16 cellular contexts compared by ENCODE assay signal in the genomic region with DNA sequence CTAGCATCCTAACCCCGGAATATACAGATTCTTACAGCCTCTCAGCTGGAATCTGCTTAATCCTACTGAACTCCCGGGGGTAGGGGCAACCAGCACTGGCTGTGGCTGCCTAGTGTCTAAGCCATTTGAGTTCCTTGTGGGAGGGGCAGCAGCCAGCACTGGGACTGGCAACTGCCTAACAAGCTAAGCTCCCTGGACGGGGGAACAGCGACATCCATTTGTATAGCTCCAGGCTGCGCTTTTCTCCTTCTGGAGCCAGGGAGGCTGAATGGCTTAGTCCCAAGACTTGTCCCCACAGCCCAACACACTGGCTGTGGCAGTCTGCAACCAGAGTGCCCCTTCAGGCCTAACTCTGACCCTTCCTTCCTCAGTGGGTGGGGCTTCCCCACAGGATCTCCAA.
DNase-seq lines count a peak whose midpoint lies in the region; ATAC-seq and TF ChIP-seq lines count a peak whose summit lies in the region.
"Had no signal": no experiment of that assay in that cellular context is flagged by ENCODE, and none has a peak within 500 bp of the region (broad histone marks: within the 10 kb centered on the region; RNA-seq: fewer than 3 reads in every experiment).

No MANE protein-coding gene starts in this region.

- H3K27ac ChIP-seq in GM23338 (ENCODE audit: low read depth) (no peak overlapping the region), vagina (no peak overlapping the region)
- H3K27ac ChIP-seq: BLaER1 had no signal

- H3K4me3 ChIP-seq in GM23338 = no peak overlapping the region
- no peak overlapping the region for H3K4me3 ChIP-seq in vagina
- H3K4me3 ChIP-seq: BLaER1 had no signal

- intact Hi-C loops in posterior vena cava (cut with DNase I) = no loop called here
- intact Hi-C loops in vagina (cut with DNase I) = no loop called here
- intact Hi-C loops in CD14-positive monocyte (cut with micrococcal nuclease) = no loop called here

- CTCF ChIA-PET in WTC11 (lab: Charles Lee) = no interaction called here

- H3K4me1 Mint-ChIP-seq in GM23338 = no peaks in the 10 kb centered on the region
- H3K4me1 Mint-ChIP-seq in WTC11 = no peaks in the 10 kb centered on the region
- H3K4me1 Mint-ChIP-seq in CD14-positive monocyte = no peaks in the 10 kb centered on the region
- H3K4me1 Mint-ChIP-seq: CD4-positive, CD25-positive, alpha-beta regulatory T cell; IgD-negative memory B cell had no signal

- H3K4me2 ChIP-seq in GM23338 = no peak overlapping the region
- H3K4me2 ChIP-seq: BLaER1 had no signal

- H3K36me3 Mint-ChIP-seq in GM23338 (ENCODE audit: low read depth) = no peaks in the 10 kb centered on the region; the same call in 2 of the 3 replicates
- peaks cover 10% of the 10 kb centered on the region for H3K36me3 Mint-ChIP-seq in WTC11
- no peaks in the 10 kb centered on the region for H3K36me3 Mint-ChIP-seq in CD14-positive monocyte
- H3K36me3 Mint-ChIP-seq: CD4-positive, CD25-positive, alpha-beta regulatory T cell; IgD-negative memory B cell had no signal

- no peaks in the 10 kb centered on the region for H3K27me3 ChIP-seq in GM23338 (ENCODE audit: insufficient read depth)
- H3K27me3 ChIP-seq in vagina = no peaks in the 10 kb centered on the region
- H3K27me3 ChIP-seq: BLaER1 had no signal

- H3K9me3 ChIP-seq in vagina = no peaks in the 10 kb centered on the region
- H3K9me3 ChIP-seq: BLaER1 had no signal

- H3K79me2 ChIP-seq in GM23338 (replicated peaks; ENCODE audit: insufficient read depth) = no peaks in the 10 kb centered on the region

- H3K36me3 ChIP-seq in GM23338 (ENCODE audit: insufficient read depth) (no peaks in the 10 kb centered on the region), vagina (no peaks in the 10 kb centered on the region)
- H3K36me3 ChIP-seq: BLaER1 had no signal

- no peaks in the 10 kb centered on the region for H3F3A ChIP-seq in GM23338 (replicated peaks; ENCODE audit: low read depth)

- H3K27ac Mint-ChIP-seq in GM23338 = no peak overlapping the region
- no peak overlapping the region for H3K27ac Mint-ChIP-seq in WTC11
- H3K27ac Mint-ChIP-seq in CD14-positive monocyte = no peak overlapping the region
- H3K27ac Mint-ChIP-seq: CD4-positive, CD25-positive, alpha-beta regulatory T cell; IgD-negative memory B cell had no signal

- H3K4me3 Mint-ChIP-seq in GM23338 = no peak overlapping the region
- H3K4me3 Mint-ChIP-seq in WTC11 = no peak overlapping the region
- no peak overlapping the region for H3K4me3 Mint-ChIP-seq in CD14-positive monocyte
- H3K4me3 Mint-ChIP-seq: CD4-positive, CD25-positive, alpha-beta regulatory T cell; IgD-negative memory B cell had no signal

- no peaks in the 10 kb centered on the region for H4K20me1 ChIP-seq in GM23338 (replicated peaks; ENCODE audit: insufficient read depth)
- H4K20me1 ChIP-seq: BLaER1 had no signal

- ATAC-seq in GM23338 (no peak; the same call in 2 of the 3 replicates), WTC11 (peak; percentile 51)
- ATAC-seq: HCT116 had no signal

- no peak for TF ChIP-seq POLR2A in vagina (IDR thresholded peaks at IDR 0.05)

- no peaks in the 10 kb centered on the region for H3K4me1 ChIP-seq in GM23338 (ENCODE audit: insufficient read depth)
- H3K4me1 ChIP-seq in vagina = no peaks in the 10 kb centered on the region
- H3K4me1 ChIP-seq: BLaER1 had no signal

- POLR2A ChIA-PET in WTC11 (lab: Charles Lee) = interaction anchor here (0.6 kb wide), 1 partner anchor 67 kb away, joined by 3 read pairs; no protein-coding TSS in a partner anchor

- TF ChIP-seq CTCF in GM23338 (conservative IDR thresholded peaks at IDR 0.05; ENCODE audit: low read depth in 2 of 2) = no peak
- TF ChIP-seq CTCF in WTC11 (IDR thresholded peaks at IDR 0.05) = no peak
- TF ChIP-seq CTCF in vagina (IDR thresholded peaks at IDR 0.05) = no peak
- no peak for TF ChIP-seq CTCF in CD14-positive monocyte (IDR thresholded peaks at IDR 0.05)

- DNase-seq in GM23338 (ENCODE audit: low spot score) (peak; percentile 4), WTC11 (ENCODE audit: low spot score) (peak; percentile 11), islet precursor cell (peak; percentile 59), posterior vena cava (ENCODE audit: low spot score) (peak; percentile 52), vagina (ENCODE audit: extremely low spot score in 2 of 2) (no peak), CD14-positive monocyte (ENCODE audit: low spot score) (no peak), NCI-H1694 (lab: John Stamatoyannopoulos, UW) (no peak)
- DNase-seq: 8988T; AML-193; Calu3; CD4-positive, CD25-positive, alpha-beta regulatory T cell; DMS 273 treated with DMSO at 0.1 percent for 48 hours; DMS79 had no signal

- H3K27me3 Mint-ChIP-seq in GM23338 (ENCODE audit: insufficient read depth, low read depth, poor library complexity) (no peaks in the 10 kb centered on the region), WTC11 (ENCODE audit: low read depth) (no peaks in the 10 kb centered on the region), CD14-positive monocyte (ENCODE audit: low read depth in 3 of 3) (peaks cover 0 to 2% (median 0%) of the 10 kb centered on the region in 3 donors)
- H3K27me3 Mint-ChIP-seq: IgD-negative memory B cell had no signal

- H3K9me2 ChIP-seq in GM23338 (ENCODE audit: insufficient read depth) = no peaks in the 10 kb centered on the region; the same call in 1 of the 2 replicates

- H3K9me3 Mint-ChIP-seq in GM23338 = peaks cover 3% of the 10 kb centered on the region; the same call in 2 of the 3 replicates
- peaks cover 44% of the 10 kb centered on the region for H3K9me3 Mint-ChIP-seq in WTC11
- H3K9me3 Mint-ChIP-seq in CD14-positive monocyte = peaks cover 3 to 25% (median 10%) of the 10 kb centered on the region in 7 donors

- no peak overlapping the region; the same call in 1 of the 2 replicates for H2AFZ ChIP-seq in GM23338

TF ChIP-seq in GM23338, 12 proteins besides CTCF, POLR2A, EP300 and RAD21 (continues in another document):
- TF ChIP-seq STAT1 (IDR thresholded peaks at IDR 0.05; ENCODE audit: unreplicated experiment) = no peak
- TF ChIP-seq CREB1 (CRISPR knock-in tag; IDR thresholded peaks at IDR 0.05; ENCODE audit: low read depth) = no peak

TF ChIP-seq in WTC11, 78 proteins besides CTCF, POLR2A, EP300 and RAD21:
- TF ChIP-seq, protein P1, sequence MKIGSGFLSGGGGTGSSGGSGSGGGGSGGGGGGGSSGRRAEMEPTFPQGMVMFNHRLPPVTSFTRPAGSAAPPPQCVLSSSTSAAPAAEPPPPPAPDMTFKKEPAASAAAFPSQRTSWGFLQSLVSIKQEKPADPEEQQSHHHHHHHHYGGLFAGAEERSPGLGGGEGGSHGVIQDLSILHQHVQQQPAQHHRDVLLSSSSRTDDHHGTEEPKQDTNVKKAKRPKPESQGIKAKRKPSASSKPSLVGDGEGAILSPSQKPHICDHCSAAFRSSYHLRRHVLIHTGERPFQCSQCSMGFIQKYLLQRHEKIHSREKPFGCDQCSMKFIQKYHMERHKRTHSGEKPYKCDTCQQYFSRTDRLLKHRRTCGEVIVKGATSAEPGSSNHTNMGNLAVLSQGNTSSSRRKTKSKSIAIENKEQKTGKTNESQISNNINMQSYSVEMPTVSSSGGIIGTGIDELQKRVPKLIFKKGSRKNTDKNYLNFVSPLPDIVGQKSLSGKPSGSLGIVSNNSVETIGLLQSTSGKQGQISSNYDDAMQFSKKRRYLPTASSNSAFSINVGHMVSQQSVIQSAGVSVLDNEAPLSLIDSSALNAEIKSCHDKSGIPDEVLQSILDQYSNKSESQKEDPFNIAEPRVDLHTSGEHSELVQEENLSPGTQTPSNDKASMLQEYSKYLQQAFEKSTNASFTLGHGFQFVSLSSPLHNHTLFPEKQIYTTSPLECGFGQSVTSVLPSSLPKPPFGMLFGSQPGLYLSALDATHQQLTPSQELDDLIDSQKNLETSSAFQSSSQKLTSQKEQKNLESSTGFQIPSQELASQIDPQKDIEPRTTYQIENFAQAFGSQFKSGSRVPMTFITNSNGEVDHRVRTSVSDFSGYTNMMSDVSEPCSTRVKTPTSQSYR (CRISPR knock-in tag; IDR thresholded peaks at IDR 0.05) = no peak
- TF ChIP-seq, protein P2, sequence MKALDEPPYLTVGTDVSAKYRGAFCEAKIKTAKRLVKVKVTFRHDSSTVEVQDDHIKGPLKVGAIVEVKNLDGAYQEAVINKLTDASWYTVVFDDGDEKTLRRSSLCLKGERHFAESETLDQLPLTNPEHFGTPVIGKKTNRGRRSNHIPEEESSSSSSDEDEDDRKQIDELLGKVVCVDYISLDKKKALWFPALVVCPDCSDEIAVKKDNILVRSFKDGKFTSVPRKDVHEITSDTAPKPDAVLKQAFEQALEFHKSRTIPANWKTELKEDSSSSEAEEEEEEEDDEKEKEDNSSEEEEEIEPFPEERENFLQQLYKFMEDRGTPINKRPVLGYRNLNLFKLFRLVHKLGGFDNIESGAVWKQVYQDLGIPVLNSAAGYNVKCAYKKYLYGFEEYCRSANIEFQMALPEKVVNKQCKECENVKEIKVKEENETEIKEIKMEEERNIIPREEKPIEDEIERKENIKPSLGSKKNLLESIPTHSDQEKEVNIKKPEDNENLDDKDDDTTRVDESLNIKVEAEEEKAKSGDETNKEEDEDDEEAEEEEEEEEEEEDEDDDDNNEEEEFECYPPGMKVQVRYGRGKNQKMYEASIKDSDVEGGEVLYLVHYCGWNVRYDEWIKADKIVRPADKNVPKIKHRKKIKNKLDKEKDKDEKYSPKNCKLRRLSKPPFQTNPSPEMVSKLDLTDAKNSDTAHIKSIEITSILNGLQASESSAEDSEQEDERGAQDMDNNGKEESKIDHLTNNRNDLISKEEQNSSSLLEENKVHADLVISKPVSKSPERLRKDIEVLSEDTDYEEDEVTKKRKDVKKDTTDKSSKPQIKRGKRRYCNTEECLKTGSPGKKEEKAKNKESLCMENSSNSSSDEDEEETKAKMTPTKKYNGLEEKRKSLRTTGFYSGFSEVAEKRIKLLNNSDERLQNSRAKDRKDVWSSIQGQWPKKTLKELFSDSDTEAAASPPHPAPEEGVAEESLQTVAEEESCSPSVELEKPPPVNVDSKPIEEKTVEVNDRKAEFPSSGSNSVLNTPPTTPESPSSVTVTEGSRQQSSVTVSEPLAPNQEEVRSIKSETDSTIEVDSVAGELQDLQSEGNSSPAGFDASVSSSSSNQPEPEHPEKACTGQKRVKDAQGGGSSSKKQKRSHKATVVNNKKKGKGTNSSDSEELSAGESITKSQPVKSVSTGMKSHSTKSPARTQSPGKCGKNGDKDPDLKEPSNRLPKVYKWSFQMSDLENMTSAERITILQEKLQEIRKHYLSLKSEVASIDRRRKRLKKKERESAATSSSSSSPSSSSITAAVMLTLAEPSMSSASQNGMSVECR (CRISPR knock-in tag; IDR thresholded peaks at IDR 0.05; ENCODE audit: borderline replicate concordance) = no peak
- TF ChIP-seq OVOL2 (CRISPR knock-in tag; IDR thresholded peaks at IDR 0.05; ENCODE audit: borderline replicate concordance) (no peak), ZNF232 (CRISPR knock-in tag; IDR thresholded peaks at IDR 0.05) (no peak), ZNF416 (CRISPR knock-in tag; IDR thresholded peaks at IDR 0.05) (no peak)

Comparison
In these comparisons a context has a peak if more than half of its experiments do, and no peak if none do; other contexts are left out.
1. DNase-seq: peak in GM23338 (single experiment), WTC11 (single experiment), islet precursor cell (single experiment) and posterior vena cava (single experiment); none in vagina (0 of 2), CD14-positive monocyte (single experiment) and NCI-H1694 (single experiment).